1 cellular context compared by ENCODE assay signal in genomic region chr6:113997106-113997505, GRCh38.
TF ChIP-seq lines count a peak whose summit lies in the region.

No MANE protein-coding gene starts in this region.

TF ChIP-seq in IMR-90, 13 proteins besides CTCF, POLR2A, EP300 and RAD21:
- TF ChIP-seq CHD1 (IDR thresholded peaks at IDR 0.05; ENCODE audit: low read depth, low read length), result no peak
- no peak for TF ChIP-seq MXI1 (IDR thresholded peaks at IDR 0.05; ENCODE audit: borderline replicate concordance, low read depth, low read length)
- TF ChIP-seq RCOR1 (IDR thresholded peaks at IDR 0.05; ENCODE audit: insufficient replicate concordance, low read length), result no peak
- TF ChIP-seq FOS (IDR thresholded peaks at IDR 0.05; ENCODE audit: low read depth, low read length), result peak; percentile 55; the same call in 1 of the 2 replicates
- no peak for TF ChIP-seq USF2 (IDR thresholded peaks at IDR 0.05; ENCODE audit: low read depth, low read length)
- peak; percentile 21; the same call in 1 of the 2 replicates for TF ChIP-seq CEBPB (IDR thresholded peaks at IDR 0.05; ENCODE audit: low read depth, low read length)
- TF ChIP-seq BHLHE40 (IDR thresholded peaks at IDR 0.05; ENCODE audit: low read depth, low read length), result no peak
